25 cellular contexts compared by ENCODE assay signal in the genomic region with DNA sequence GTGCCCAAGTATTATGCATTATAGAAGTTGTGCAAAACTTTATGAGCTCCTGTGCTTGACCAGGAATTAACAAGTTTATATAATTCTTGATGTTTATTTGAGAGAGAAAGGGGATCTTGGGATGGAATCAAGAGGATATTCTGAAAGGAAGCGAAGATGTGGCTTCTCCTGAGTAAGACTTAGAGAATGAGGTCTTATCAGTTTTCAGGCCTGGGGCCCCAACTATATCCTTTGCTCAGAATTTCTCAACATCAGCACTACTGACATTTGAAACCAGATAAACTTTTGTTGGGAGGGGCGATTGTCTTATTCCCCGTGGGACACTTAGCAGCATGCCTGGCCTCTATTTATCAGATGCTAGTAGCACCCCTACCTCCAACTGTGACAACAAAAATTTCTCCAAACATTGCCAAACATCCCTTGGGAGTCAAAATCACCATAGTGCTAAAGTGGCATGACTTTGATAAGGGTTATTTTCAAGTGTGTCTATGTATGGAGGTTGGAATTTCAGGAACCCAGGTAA.
"Had no signal": no experiment of that assay in that cellular context is flagged by ENCODE, and none has a peak within 500 bp of the region (broad histone marks: within the 10 kb centered on the region; RNA-seq: fewer than 3 reads in every experiment).

No MANE protein-coding gene starts in this region.

- H3K9ac ChIP-seq: SK-N-SH had no signal

- H3K4me3 ChIP-seq: breast epithelium, SJCRH30 had no signal

- H3K27ac Mint-ChIP-seq: activated CD8-positive, alpha-beta T cell treated with anti-CD3 and anti-CD28 coated beads, Interleukin-2, amount 10 ng/mL, durations not matched to agents 7 days and 5 days; activated naive CD8-positive, alpha-beta T cell; activated T-cell treated with anti-CD3 and anti-CD28 coated beads, Interleukin-2, amount 50 U/mL, for 24 hours had no signal

- H3K27me3 ChIP-seq: breast epithelium, SJCRH30 had no signal

- ATAC-seq: activated CD8-positive, alpha-beta T cell treated with anti-CD3 and anti-CD28 coated beads, Interleukin-2, amount 10 ng/mL, durations not matched to agents 7 days and 5 days; Panc1 had no signal

- H3K4me1 ChIP-seq: breast epithelium, SJCRH30 had no signal

- H3K36me3 Mint-ChIP-seq: activated naive CD8-positive, alpha-beta T cell had no signal

- DNase-seq: activated CD4-positive, alpha-beta T cell treated with anti-CD3 and anti-CD28 coated beads for 48 hours; activated CD4-positive, alpha-beta T cell treated with anti-CD3 and anti-CD28 coated beads, Interleukin-2, amount 50 U/mL, for 4 hours; activated CD8-positive, alpha-beta T cell treated with anti-CD3 and anti-CD28 coated beads, Interleukin-2, amount 10 ng/mL, durations not matched to agents 7 days and 5 days; activated effector memory CD4-positive, alpha-beta T cell treated with anti-CD3 and anti-CD28 coated beads, Interleukin-2, amount 50 U/mL, for 16 hours; activated naive CD4-positive, alpha-beta T cell treated with Interleukin-2 at 50 U/mL for 16 hours; activated T-cell treated with anti-CD3 and anti-CD28 coated beads, Interleukin-2, amount 50 U/mL, for 24 hours; aorta; central memory CD4-positive, alpha-beta T cell; KG1; NCI-H1048; NCI-H1930; NCI-H2171; NCI-H2227 treated with DMSO at 0.1 percent for 48 hours; NCI-H510A; NCI-H526 treated with DMSO at 0.1 percent for 48 hours; NCI-H82; Right ventricle myocardium superior; RPMI8226; SJCRH30; SK-N-SH; T-helper 1 cell; WERI-Rb-1 had no signal

- H3K4me2 ChIP-seq: SK-N-SH had no signal

- H3K4me3 Mint-ChIP-seq: activated CD8-positive, alpha-beta T cell treated with anti-CD3 and anti-CD28 coated beads, Interleukin-2, amount 10 ng/mL, durations not matched to agents 7 days and 5 days; activated naive CD8-positive, alpha-beta T cell; activated T-cell treated with anti-CD3 and anti-CD28 coated beads, Interleukin-2, amount 50 U/mL, for 24 hours had no signal

- H3K27ac ChIP-seq: breast epithelium, SJCRH30, WERI-Rb-1 had no signal

- H3K9me3 ChIP-seq: breast epithelium, SJCRH30, SK-N-SH had no signal

- H3K27me3 Mint-ChIP-seq: activated naive CD8-positive, alpha-beta T cell; activated T-cell treated with anti-CD3 and anti-CD28 coated beads, Interleukin-2, amount 50 U/mL, for 24 hours had no signal

- H3K36me3 ChIP-seq: breast epithelium, SJCRH30, WERI-Rb-1 had no signal
